In the genomic region with DNA sequence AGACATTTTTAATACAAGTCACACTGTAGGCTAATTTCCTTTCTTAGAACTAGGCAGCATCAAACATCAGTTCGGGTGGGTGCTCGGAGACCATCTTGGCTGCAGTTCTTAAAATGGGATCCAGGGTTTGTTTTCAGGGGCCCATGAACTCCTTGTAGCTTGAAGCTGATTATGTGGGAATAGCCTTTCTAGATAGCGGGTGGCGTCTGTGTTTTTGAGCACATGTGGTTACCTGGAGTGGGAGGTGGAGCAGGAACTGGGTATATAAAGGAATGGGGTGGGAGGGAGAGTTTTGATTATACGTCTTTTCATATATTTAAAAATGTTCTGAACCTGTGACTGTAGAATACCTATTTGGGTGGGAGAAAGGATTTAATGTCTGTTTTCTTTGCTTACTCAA, we compare ENCODE assay signal across 28 cellular contexts. TPM values are rescaled to one million over a fixed set of nuclear protein-coding genes. Genes with fewer than 3 reads are reported as not detected.
"Had no signal": no experiment of that assay in that cellular context is flagged by ENCODE, and none has a peak within 500 bp of the region (broad histone marks: within the 10 kb centered on the region; RNA-seq: fewer than 3 reads in every experiment).

No MANE protein-coding gene starts in this region.

- H3K4me1 Mint-ChIP-seq: activated CD4-positive, alpha-beta T cell treated with anti-CD3 and anti-CD28 coated beads for 36 hours; activated naive CD4-positive, alpha-beta T cell treated with anti-CD3 and anti-CD28 coated beads, Interleukin-2, amount 10 ng/mL, durations not matched to agents 7 days and 5 days had no signal

- DNase-seq: activated CD4-positive, alpha-beta memory T cell treated with anti-CD3 and anti-CD28 coated beads, Interleukin-2, amount 10 ng/mL, durations not matched to agents 7 days and 5 days; activated CD4-positive, alpha-beta T cell treated with anti-CD3 and anti-CD28 coated beads for 36 hours; activated CD4-positive, alpha-beta T cell treated with anti-CD3 and anti-CD28 coated beads, Interleukin-2, amount 50 U/mL, for 1 hour; activated CD4-positive, CD25-positive, alpha-beta regulatory T cell; activated CD8-positive, alpha-beta memory T cell treated with anti-CD3 and anti-CD28 coated beads, Interleukin-2, amount 50 U/mL, for 48 hours; activated gamma-delta T cell treated with Interleukin-2 at 50 U/mL for 16 hours; activated naive CD4-positive, alpha-beta T cell treated with anti-CD3 and anti-CD28 coated beads, Interleukin-2, amount 10 ng/mL, durations not matched to agents 7 days and 5 days; activated T-cell treated with anti-CD3 and anti-CD28 coated beads, Interleukin-2, amount 50 U/mL, for 48 hours; body of pancreas; IMR-90; Kasumi-1; KBM-7; NCI-H1105 treated with DMSO at 0.1 percent for 48 hours; NCI-H1436 treated with DMSO at 0.1 percent for 48 hours; NCI-H187; NCI-H2081; NCI-H510A treated with DMSO at 0.1 percent for 48 hours; NCI-H69; Peyer's patch; Right ventricle myocardium superior; T-helper 2 cell; T1000 had no signal

- H3K4me3 ChIP-seq: ascending aorta, body of pancreas, Peyer's patch, SJSA1 had no signal

- H3K4me1 ChIP-seq: ascending aorta, body of pancreas, Peyer's patch, SJSA1 had no signal

- H3K27ac ChIP-seq: ascending aorta, body of pancreas, Peyer's patch, RWPE1, SJSA1 had no signal

- H3K9me3 Mint-ChIP-seq: activated CD4-positive, alpha-beta memory T cell treated with anti-CD3 and anti-CD28 coated beads, Interleukin-2, amount 10 ng/mL, durations not matched to agents 7 days and 5 days; activated naive CD4-positive, alpha-beta T cell treated with anti-CD3 and anti-CD28 coated beads, Interleukin-2, amount 10 ng/mL, durations not matched to agents 7 days and 5 days; activated T-helper 2 cell treated with anti-CD3 and anti-CD28 coated beads, Interferon-gamma antibody, Interleukin-2, Interleukin-4, amounts not matched to agents 10 μg/mL and 5 μg/mL and 100 μg/mL, durations not matched to agents 14 hours and 24 hours and 36 hours; central memory CD8-positive, alpha-beta T cell had no signal

- ATAC-seq: activated CD4-positive, alpha-beta T cell treated with anti-CD3 and anti-CD28 coated beads for 36 hours; body of pancreas had no signal

- H3K9me3 ChIP-seq: ascending aorta, body of pancreas, Peyer's patch, SJSA1 had no signal

- H3K27me3 Mint-ChIP-seq: activated CD4-positive, alpha-beta memory T cell treated with anti-CD3 and anti-CD28 coated beads, Interleukin-2, amount 10 ng/mL, durations not matched to agents 7 days and 5 days; activated CD4-positive, alpha-beta T cell treated with anti-CD3 and anti-CD28 coated beads for 36 hours; activated naive CD4-positive, alpha-beta T cell treated with anti-CD3 and anti-CD28 coated beads, Interleukin-2, amount 10 ng/mL, durations not matched to agents 7 days and 5 days; central memory CD8-positive, alpha-beta T cell had no signal

- H3K27me3 ChIP-seq: ascending aorta, body of pancreas, Peyer's patch, SJSA1 had no signal

- H3K4me3 Mint-ChIP-seq: activated CD4-positive, alpha-beta memory T cell treated with anti-CD3 and anti-CD28 coated beads, Interleukin-2, amount 10 ng/mL, durations not matched to agents 7 days and 5 days; activated CD4-positive, alpha-beta T cell treated with anti-CD3 and anti-CD28 coated beads for 36 hours; activated naive CD4-positive, alpha-beta T cell treated with anti-CD3 and anti-CD28 coated beads, Interleukin-2, amount 10 ng/mL, durations not matched to agents 7 days and 5 days; central memory CD8-positive, alpha-beta T cell had no signal

- H3K27ac Mint-ChIP-seq: activated CD4-positive, alpha-beta memory T cell treated with anti-CD3 and anti-CD28 coated beads, Interleukin-2, amount 10 ng/mL, durations not matched to agents 7 days and 5 days; activated naive CD4-positive, alpha-beta T cell treated with anti-CD3 and anti-CD28 coated beads, Interleukin-2, amount 10 ng/mL, durations not matched to agents 7 days and 5 days; activated T-helper 2 cell treated with anti-CD3 and anti-CD28 coated beads, Interferon-gamma antibody, Interleukin-2, Interleukin-4, amounts not matched to agents 10 μg/mL and 5 μg/mL and 100 μg/mL, durations not matched to agents 14 hours and 24 hours and 36 hours had no signal

RNA-seq across cellular contexts. Expression of a gene that starts 22.3 kb away (rescaled TPM):
- total RNA-seq: activated CD4-positive, alpha-beta memory T cell treated with anti-CD3 and anti-CD28 coated beads, Interleukin-2, amount 10 ng/mL, durations not matched to agents 7 days and 5 days; activated CD4-positive, alpha-beta T cell treated with anti-CD3 and anti-CD28 coated beads for 36 hours; activated T-helper 2 cell treated with anti-CD3 and anti-CD28 coated beads, Interferon-gamma antibody, Interleukin-2, Interleukin-4, amounts not matched to agents 10 μg/mL and 5 μg/mL and 100 μg/mL, durations not matched to agents 14 hours and 24 hours and 36 hours; ascending aorta; body of pancreas; bronchial epithelial cell; IMR-90; Right ventricle myocardium superior; SJSA1 had no signal
- polyA plus RNA-seq: IMR-90 had no signal

RNA-seq across cellular contexts. Expression of a gene that starts 26.1 kb away (rescaled TPM):
- total RNA-seq: activated CD4-positive, alpha-beta memory T cell treated with anti-CD3 and anti-CD28 coated beads, Interleukin-2, amount 10 ng/mL, durations not matched to agents 7 days and 5 days; activated CD4-positive, alpha-beta T cell treated with anti-CD3 and anti-CD28 coated beads for 36 hours; activated T-helper 2 cell treated with anti-CD3 and anti-CD28 coated beads, Interferon-gamma antibody, Interleukin-2, Interleukin-4, amounts not matched to agents 10 μg/mL and 5 μg/mL and 100 μg/mL, durations not matched to agents 14 hours and 24 hours and 36 hours; ascending aorta; body of pancreas; bronchial epithelial cell; IMR-90; Peyer's patch; Right ventricle myocardium superior; SJSA1 had no signal
- polyA plus RNA-seq: IMR-90 had no signal

RNA-seq across cellular contexts. Expression of a gene that starts 53.7 kb away (rescaled TPM):
- total RNA-seq: IMR-90, SJSA1 had no signal
